Comparison of ENCODE assay signal across 8 cellular contexts in genomic region chr20:47786763-47787107, GRCh38. TPM values are rescaled to one million over a fixed set of nuclear protein-coding genes. Genes with fewer than 3 reads are reported as not detected.
DNase-seq lines count a peak whose midpoint lies in the region; ATAC-seq and TF ChIP-seq lines count a peak whose summit lies in the region.

No MANE protein-coding gene starts in this region.

- H3K4me3 ChIP-seq in retinal pigment epithelial cell (ENCODE audit: low read length) = peak overlapping the region; percentile 47

- TF ChIP-seq CTCF in Calu3 (IDR thresholded peaks at IDR 0.05; ENCODE audit: unreplicated experiment) (no peak), glutamatergic neuron (IDR thresholded peaks at IDR 0.05; ENCODE audit: partially characterized antibody, unreplicated experiment) (no peak), retinal pigment epithelial cell (conservative IDR thresholded peaks at IDR 0.05; ENCODE audit: low read depth, low read length) (no peak)

- H3K4me1 Mint-ChIP-seq in Calu3 (ENCODE audit: low read depth, unreplicated experiment) = peaks cover 45% of the 10 kb centered on the region
- H3K4me1 Mint-ChIP-seq in T-cell = peaks cover 19 to 22% (median 22%) of the 10 kb centered on the region in 3 donors
- H3K4me1 Mint-ChIP-seq in glutamatergic neuron (ENCODE audit: low read depth, unreplicated experiment) = peaks cover 51% of the 10 kb centered on the region

- H3K36me3 Mint-ChIP-seq in Calu3 (ENCODE audit: insufficient read depth, unreplicated experiment) = peaks cover 25% of the 10 kb centered on the region
- H3K36me3 Mint-ChIP-seq in T-cell = no peaks in the 10 kb centered on the region
- peaks cover 5% of the 10 kb centered on the region for H3K36me3 Mint-ChIP-seq in glutamatergic neuron (ENCODE audit: unreplicated experiment)

- H3K27me3 Mint-ChIP-seq in Calu3 (ENCODE audit: unreplicated experiment) (no peaks in the 10 kb centered on the region), T-cell (peaks cover 60 to 67% of the 10 kb centered on the region in 2 donors), glutamatergic neuron (ENCODE audit: unreplicated experiment) (peaks cover 24% of the 10 kb centered on the region)

- H3K9me3 Mint-ChIP-seq in Calu3 (ENCODE audit: low read depth, unreplicated experiment) (no peaks in the 10 kb centered on the region), T-cell (no peaks in the 10 kb centered on the region), glutamatergic neuron (ENCODE audit: unreplicated experiment) (peaks cover 27% of the 10 kb centered on the region)

- ATAC-seq in T-cell (replicated peaks in 1 of 4) (no peak), HG02759 (IDR thresholded peaks at IDR 0.05; ENCODE audit: unreplicated experiment) (no peak)

- DNase-seq in Calu3 (no peak), T-cell (no peak), glutamatergic neuron (no peak), retinal pigment epithelial cell (ENCODE audit: low read depth) (no peak), ureter (ENCODE audit: low spot score) (no peak), kidney tubule cell (ENCODE audit: low spot score) (no peak), retina (no peak)

- CTCF ChIA-PET in Calu3 (lab: Charles Lee) (interaction anchor here (0.6 to 2.2 kb wide), 18 partner anchors 13 to 835 kb away, joined by 3 to 31 read pairs (median 4); no protein-coding TSS in a partner anchor), T-cell (lab: Charles Lee) (no interaction called here)

- H3K27ac Mint-ChIP-seq in Calu3 (ENCODE audit: unreplicated experiment) (peak overlapping the region; percentile 88), T-cell (no peak overlapping the region), glutamatergic neuron (ENCODE audit: unreplicated experiment) (peak overlapping the region; percentile 79)

- H3K4me3 Mint-ChIP-seq in Calu3 (ENCODE audit: low read depth, unreplicated experiment) = peak overlapping the region; percentile 84
- H3K4me3 Mint-ChIP-seq in T-cell = peak overlapping the region; percentile 69 to 78 (median 75)
- peak overlapping the region; percentile 91 for H3K4me3 Mint-ChIP-seq in glutamatergic neuron (ENCODE audit: unreplicated experiment)

- BruUV-seq in Calu3 (replicated peaks; lab: Mats Ljungman, UMichigan) = no TSS peak

- intact Hi-C loops in Calu3 (cut with micrococcal nuclease; ENCODE audit: unreplicated experiment) = loop anchor here (1.0 to 10.0 kb wide), 5 partner anchors 71 to 835 kb away; no protein-coding TSS in a partner anchor

- POLR2A ChIA-PET in T-cell (lab: Charles Lee) = no interaction called here

RNA-seq across cellular contexts. Expression of gene SULF2, which starts 1.5 kb away (rescaled TPM):
- total RNA-seq in Calu3 (2022) (112 and 120 TPM in 2 replicates), T-cell (1 to 10 TPM in 3 of 5 donors, under 1 TPM in 2; 0.76 to 1.7 (median 1.3) TPM), glutamatergic neuron (ENCODE audit: unreplicated experiment) (97.8 TPM), ureter (59.5 TPM)

Comparison
In these comparisons a context has a peak if more than half of its experiments do, and no peak if none do; other contexts are left out.
1. H3K27ac Mint-ChIP-seq: peak in Calu3 (single experiment) and glutamatergic neuron (single experiment); none in T-cell (0 of 2).
2. RNA of gene SULF2, which starts 1.5 kb away (total RNA-seq): 112 to 120 TPM in Calu3, 97.8 TPM in glutamatergic neuron (single experiment) and 59.5 TPM in ureter (single experiment); 0.76 to 1.7 TPM in T-cell; every median in the first group is over 10 times any median in the second.
3. Peak in every context shown above with its lines, with median percentiles within 50 percentile points of each other: H3K4me3 Mint-ChIP-seq.